9 cellular contexts compared by ENCODE assay signal in the genomic region with DNA sequence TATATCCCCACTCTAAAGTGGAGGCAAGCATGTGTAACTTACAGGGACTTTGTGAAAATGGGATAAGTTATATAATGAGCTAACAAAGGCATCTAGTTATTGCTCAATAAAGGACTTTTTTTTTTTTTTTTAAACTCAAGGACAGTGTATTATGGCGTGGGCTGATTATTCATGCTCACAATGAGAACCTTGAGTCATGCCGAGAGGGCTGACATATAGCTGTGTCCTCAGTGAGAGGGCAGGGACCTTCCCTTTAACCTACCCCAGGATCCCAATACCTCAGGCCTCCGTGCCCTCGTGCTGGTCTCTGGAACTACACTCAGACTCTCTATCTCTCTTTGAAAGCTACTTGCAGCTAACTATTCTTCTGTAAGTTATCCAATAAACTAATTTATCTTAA.
DNase-seq lines count a peak whose midpoint lies in the region; ATAC-seq and TF ChIP-seq lines count a peak whose summit lies in the region.
"Had no signal": no experiment of that assay in that cellular context is flagged by ENCODE, and none has a peak within 500 bp of the region (broad histone marks: within the 10 kb centered on the region; RNA-seq: fewer than 3 reads in every experiment).

No MANE protein-coding gene starts in this region.

- POLR2A ChIA-PET in naive thymus-derived CD4-positive, alpha-beta T cell (lab: Charles Lee): interaction anchor here (0.6 to 1.9 kb wide), 5 partner anchors 8 to 149 kb away, joined by 3 to 8 read pairs (median 5); no protein-coding TSS in a partner anchor
- POLR2A ChIA-PET in HEK293T (lab: Yijun Ruan, JAX): no interaction called here

- H3K9me3 ChIP-seq in naive thymus-derived CD4-positive, alpha-beta T cell (ENCODE audit: control insufficient read depth in 2 of 3, low read length in 3 of 3): peaks cover 0 to 6% (median 4%) of the 10 kb centered on the region in 3 experiments

- DNase-seq in AG20443 (ENCODE audit: low spot score): peak; percentile 77
- peak; percentile 81 for DNase-seq in amniotic epithelial cell (ENCODE audit: low read depth)
- peak in 1 of 9 donors; percentile 48 for DNase-seq in naive thymus-derived CD4-positive, alpha-beta T cell
- DNase-seq in HEK293T (ENCODE audit: extremely low spot score): no peak
- DNase-seq in DMS79 (lab: John Stamatoyannopoulos, UW): no peak
- DNase-seq: SW 1271 had no signal

- H3K36me3 ChIP-seq in naive thymus-derived CD4-positive, alpha-beta T cell (ENCODE audit: control insufficient read depth in 2 of 3, insufficient read depth in 3 of 3, low read length in 3 of 3): no peaks in the 10 kb centered on the region

- H3K4me1 Mint-ChIP-seq in naive thymus-derived CD4-positive, alpha-beta T cell: peaks cover 29 to 71% (median 50%) of the 10 kb centered on the region in 7 donors

- peaks cover 0 to 8% (median 4%) of the 10 kb centered on the region in 5 donors for H3K36me3 Mint-ChIP-seq in naive thymus-derived CD4-positive, alpha-beta T cell

- peak; percentile 64 for ATAC-seq in HG02571 (IDR thresholded peaks at IDR 0.05; ENCODE audit: unreplicated experiment)
- ATAC-seq in naive thymus-derived CD4-positive, alpha-beta T cell: peak; percentile 36
- ATAC-seq in GM18909 (IDR thresholded peaks at IDR 0.05; ENCODE audit: poor library complexity, unreplicated experiment): no peak
- no peak for ATAC-seq in HG03457 (IDR thresholded peaks at IDR 0.05; ENCODE audit: unreplicated experiment)

- peaks cover 0 to 19% (median 1%) of the 10 kb centered on the region in 11 donors for H3K9me3 Mint-ChIP-seq in naive thymus-derived CD4-positive, alpha-beta T cell

- H3K4me3 ChIP-seq in naive thymus-derived CD4-positive, alpha-beta T cell (ENCODE audit: low read length): no peak overlapping the region

- CTCF ChIA-PET in naive thymus-derived CD4-positive, alpha-beta T cell (lab: Charles Lee): interaction anchor here (0.6 to 1.5 kb wide), 6 partner anchors 9 to 1776 kb away, joined by 3 to 6 read pairs (median 3); no protein-coding TSS in a partner anchor
- CTCF ChIA-PET in HEK293T (lab: Yijun Ruan, JAX): no interaction called here

- no peaks in the 10 kb centered on the region for H3K27me3 ChIP-seq in naive thymus-derived CD4-positive, alpha-beta T cell (ENCODE audit: control insufficient read depth in 2 of 2, insufficient read depth in 2 of 2, low read length in 2 of 2)

- peak overlapping the region in 1 of 10 donors; percentile 18 for H3K4me3 Mint-ChIP-seq in naive thymus-derived CD4-positive, alpha-beta T cell

- peaks cover 36 to 37% of the 10 kb centered on the region in 2 donors for H3K4me1 ChIP-seq in naive thymus-derived CD4-positive, alpha-beta T cell (ENCODE audit: control insufficient read depth in 2 of 2, insufficient read depth in 2 of 2, low read length in 2 of 2)

- peak overlapping the region in 2 of 9 donors; percentile 20 to 36 for H3K27ac Mint-ChIP-seq in naive thymus-derived CD4-positive, alpha-beta T cell

- no peak overlapping the region for H3K27ac ChIP-seq in naive thymus-derived CD4-positive, alpha-beta T cell (ENCODE audit: low read depth, low read length)

- no peaks in the 10 kb centered on the region for H3K27me3 Mint-ChIP-seq in naive thymus-derived CD4-positive, alpha-beta T cell

- intact Hi-C loops in naive thymus-derived CD4-positive, alpha-beta T cell (cut with micrococcal nuclease): loop anchor here (5.0 kb wide), 2 partner anchors 43 to 77 kb away; no protein-coding TSS in a partner anchor

TF ChIP-seq in HEK293T, 16 proteins besides CTCF, POLR2A, EP300 and RAD21:
- no peak for TF ChIP-seq LEF1 (IDR thresholded peaks at IDR 0.05; ENCODE audit: borderline replicate concordance)
- no peak for TF ChIP-seq BHLHE40 (IDR thresholded peaks at IDR 0.05; ENCODE audit: borderline replicate concordance)
- TF ChIP-seq TARDBP (IDR thresholded peaks at IDR 0.05): no peak
- TF ChIP-seq FOXA1 (IDR thresholded peaks at IDR 0.05): no peak
- TF ChIP-seq, protein P1, sequence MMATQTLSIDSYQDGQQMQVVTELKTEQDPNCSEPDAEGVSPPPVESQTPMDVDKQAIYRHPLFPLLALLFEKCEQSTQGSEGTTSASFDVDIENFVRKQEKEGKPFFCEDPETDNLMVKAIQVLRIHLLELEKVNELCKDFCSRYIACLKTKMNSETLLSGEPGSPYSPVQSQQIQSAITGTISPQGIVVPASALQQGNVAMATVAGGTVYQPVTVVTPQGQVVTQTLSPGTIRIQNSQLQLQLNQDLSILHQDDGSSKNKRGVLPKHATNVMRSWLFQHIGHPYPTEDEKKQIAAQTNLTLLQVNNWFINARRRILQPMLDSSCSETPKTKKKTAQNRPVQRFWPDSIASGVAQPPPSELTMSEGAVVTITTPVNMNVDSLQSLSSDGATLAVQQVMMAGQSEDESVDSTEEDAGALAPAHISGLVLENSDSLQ (IDR thresholded peaks at IDR 0.05): no peak
- TF ChIP-seq NFRKB (IDR thresholded peaks at IDR 0.05): no peak
- TF ChIP-seq SUZ12 (IDR thresholded peaks at IDR 0.05): no peak
- no peak for TF ChIP-seq SP1 (IDR thresholded peaks at IDR 0.05)
- no peak for TF ChIP-seq L3MBTL2 (conservative IDR thresholded peaks at IDR 0.05)
- no peak for TF ChIP-seq ZNF384 (IDR thresholded peaks at IDR 0.05)
- TF ChIP-seq FOXK2 (IDR thresholded peaks at IDR 0.05): no peak
- no peak for TF ChIP-seq HDGF (IDR thresholded peaks at IDR 0.05; ENCODE audit: borderline replicate concordance)
- no peak for TF ChIP-seq CTBP1 (IDR thresholded peaks at IDR 0.05; ENCODE audit: borderline replicate concordance)
- TF ChIP-seq FOXM1 (IDR thresholded peaks at IDR 0.05; ENCODE audit: borderline replicate concordance): no peak
- no peak for TF ChIP-seq ELF4 (IDR thresholded peaks at IDR 0.05)
- TF ChIP-seq ARNT (IDR thresholded peaks at IDR 0.05): no peak
TF ChIP-seq in HEK293T: peak in this region for 0.

Comparison
In these comparisons a context has a peak if more than half of its experiments do, and no peak if none do; other contexts are left out.
1. DNase-seq: peak in AG20443 (single experiment) and amniotic epithelial cell (single experiment); none in HEK293T (single experiment) and DMS79 (single experiment).
2. ATAC-seq: peak in HG02571 (single experiment) and naive thymus-derived CD4-positive, alpha-beta T cell (single experiment); none in GM18909 (single experiment) and HG03457 (single experiment).